14 cellular contexts compared by ENCODE assay signal in the genomic region with DNA sequence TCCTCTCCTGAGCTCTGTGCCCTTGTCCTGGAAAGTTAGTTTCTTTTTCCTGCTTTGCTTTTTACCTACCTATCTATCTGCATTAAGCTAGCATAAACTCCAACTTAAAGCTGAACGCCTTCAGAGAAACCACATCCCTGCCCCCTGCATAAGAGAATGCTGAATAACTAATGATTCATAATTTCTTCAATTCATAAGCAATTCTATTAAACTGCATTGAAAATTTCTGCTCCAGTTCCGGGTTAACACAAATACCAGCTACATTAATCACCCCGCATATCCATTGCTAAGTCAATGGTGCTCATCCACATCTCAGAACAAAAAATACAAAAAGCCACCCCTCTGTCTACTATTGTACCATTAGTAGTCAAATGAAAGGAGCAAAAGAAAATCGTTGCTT.
A peak's percentile ranks its signal among the peaks of the same experiment; 100 is the strongest.
DNase-seq lines count a peak whose midpoint lies in the region; ATAC-seq lines count a peak whose summit lies in the region.
"Had no signal": no experiment of that assay in that cellular context is flagged by ENCODE, and none has a peak within 500 bp of the region (broad histone marks: within the 10 kb centered on the region; RNA-seq: fewer than 3 reads in every experiment).

No MANE protein-coding gene starts in this region.

- no peak overlapping the region for H3K4me3 ChIP-seq in effector memory CD4-positive, alpha-beta T cell (ENCODE audit: insufficient read depth, low read depth, low read length, poor library complexity, severe bottlenecking)
- H3K4me3 ChIP-seq: cardiac muscle cell had no signal

- no peaks in the 10 kb centered on the region for H3K9me3 ChIP-seq in effector memory CD4-positive, alpha-beta T cell (ENCODE audit: control insufficient read depth, low read length)
- H3K9me3 ChIP-seq: neutrophil had no signal

- no peak for ATAC-seq in HG02885 (IDR thresholded peaks at IDR 0.05; ENCODE audit: poor library complexity, unreplicated experiment)
- ATAC-seq: Panc1; stimulated activated naive B cell treated with anti-CD40 and anti-IgM and Interleukin-4, amounts not matched to agents 10 μg/mL and 1 μg/mL and 100 μg/mL, for 72 hours had no signal

- H3K4me1 ChIP-seq in effector memory CD4-positive, alpha-beta T cell (ENCODE audit: control insufficient read depth, insufficient read depth, low read length, poor library complexity, severe bottlenecking): no peaks in the 10 kb centered on the region

- DNase-seq in EH (ENCODE audit: low read depth): peak; percentile 75
- peak; percentile 44 for DNase-seq in NCI-H226
- DNase-seq in dedifferentiated amniotic fluid mesenchymal stem cell (ENCODE audit: extremely low spot score): peak; percentile 26
- DNase-seq in non-pigmented ciliary epithelial cell (ENCODE audit: low read depth): peak; percentile 83
- DNase-seq in NCI-H1092 treated with DMSO at 0.1 percent for 48 hours (lab: John Stamatoyannopoulos, UW): no peak
- DNase-seq in effector memory CD4-positive, alpha-beta T cell: no peak
- DNase-seq in NAMALWA (ENCODE audit: low spot score): no peak
- DNase-seq: Kasumi-1; NCI-H2171; stimulated activated naive B cell treated with anti-CD40 and anti-IgM and Interleukin-4, amounts not matched to agents 10 μg/mL and 1 μg/mL and 100 μg/mL, for 72 hours had no signal

- H3K27ac ChIP-seq in effector memory CD4-positive, alpha-beta T cell (ENCODE audit: insufficient read depth, low read length, poor library complexity, severe bottlenecking): no peak overlapping the region
- H3K27ac ChIP-seq: cardiac muscle cell, neutrophil had no signal

- no peaks in the 10 kb centered on the region for H3K27me3 ChIP-seq in effector memory CD4-positive, alpha-beta T cell (replicated peaks; ENCODE audit: control insufficient read depth, insufficient read depth, low read length, poor library complexity, severe bottlenecking)
- H3K27me3 ChIP-seq: cardiac muscle cell, neutrophil had no signal

- no peaks in the 10 kb centered on the region for H3K36me3 ChIP-seq in effector memory CD4-positive, alpha-beta T cell (ENCODE audit: control insufficient read depth, insufficient read depth, low read length)
- H3K36me3 ChIP-seq: cardiac muscle cell, neutrophil had no signal

Comparison
In these comparisons a context has a peak if more than half of its experiments do, and no peak if none do; other contexts are left out.
1. DNase-seq: peak in EH (single experiment), NCI-H226 (single experiment), dedifferentiated amniotic fluid mesenchymal stem cell (single experiment) and non-pigmented ciliary epithelial cell (single experiment); none in NCI-H1092 treated with DMSO at 0.1 percent for 48 hours (single experiment), effector memory CD4-positive, alpha-beta T cell (0 of 3) and NAMALWA (single experiment).